In the genomic region with DNA sequence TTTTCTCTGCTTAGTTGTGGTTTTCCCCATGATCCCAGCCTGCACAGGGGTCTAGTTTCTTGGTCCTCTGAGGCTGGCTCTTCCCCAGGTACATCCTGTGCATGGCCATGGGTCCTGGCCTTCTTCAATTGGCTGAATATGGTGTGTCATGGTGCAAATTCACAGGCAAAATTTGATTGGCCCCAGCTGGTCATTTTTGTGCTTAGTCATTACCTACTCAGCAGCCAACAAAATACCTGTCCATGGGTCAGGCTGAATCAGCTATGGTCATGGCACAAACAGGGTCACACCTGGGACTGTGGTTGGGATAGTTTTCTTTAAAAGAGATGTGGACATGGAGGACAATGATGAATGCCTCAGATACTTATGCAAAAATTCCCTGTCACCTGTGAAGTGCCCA, we compare ENCODE assay signal across 25 cellular contexts.
"Had no signal": no experiment of that assay in that cellular context is flagged by ENCODE, and none has a peak within 500 bp of the region (broad histone marks: within the 10 kb centered on the region; RNA-seq: fewer than 3 reads in every experiment).

No MANE protein-coding gene starts in this region.

- ATAC-seq: activated T-helper 17 cell treated with anti-CD3 and anti-CD28 coated beads, Interleukin-2, amount 50 U/mL, for 72 hours; T-cell had no signal

- H3K27me3 ChIP-seq: brain microvascular endothelial cell had no signal

- H3K4me3 ChIP-seq: SK-N-MC had no signal

- H3K36me3 ChIP-seq: brain microvascular endothelial cell had no signal

- FAIRE-seq: RCC 7860, TTC549 had no signal

- H3K27ac ChIP-seq: brain microvascular endothelial cell, SK-N-MC had no signal

- DNase-seq: activated B cell treated with CpG ODN at 0.5 μM for 24 hours; activated CD4-positive, alpha-beta T cell treated with anti-CD3 and anti-CD28 coated beads for 1 hour; activated CD4-positive, alpha-beta T cell treated with anti-CD3 and anti-CD28 coated beads, Interleukin-2, amount 10 ng/mL, durations not matched to agents 24 days and 14 days; activated CD4-positive, alpha-beta T cell treated with anti-CD3 and anti-CD28 coated beads, Interleukin-2, amount 50 U/mL, for 48 hours; activated gamma-delta T cell; activated naive CD4-positive, alpha-beta T cell treated with anti-CD3 and anti-CD28 coated beads, Interleukin-2, amount 10 ng/mL, durations not matched to agents 7 days and 5 days; activated naive CD8-positive, alpha-beta T cell treated with anti-CD3 and anti-CD28 coated beads for 36 hours; activated T-cell treated with anti-CD3 and anti-CD28 coated beads for 4 hours; activated T-cell treated with anti-CD3 and anti-CD28 coated beads, Interleukin-2, amount 50 U/mL, for 48 hours; brain microvascular endothelial cell; Karpas-422; NCI-H1048; NCI-H146; NCI-H187 treated with DMSO at 0.1 percent for 48 hours; NCI-H2081 treated with DMSO at 0.1 percent for 48 hours; NCI-H446; NCI-H524; SIG-M5; T-cell; T-helper 2 cell; T1000 had no signal
